Comparison of ENCODE assay signal across 8 cellular contexts in genomic region chr13:99657848-99658265, GRCh38. TPM values are rescaled to one million over a fixed set of nuclear protein-coding genes. Genes with fewer than 3 reads are reported as not detected.
DNase-seq lines count a peak whose midpoint lies in the region; ATAC-seq and TF ChIP-seq lines count a peak whose summit lies in the region.

No MANE protein-coding gene starts in this region.

- dilution Hi-C loops in mammary epithelial cell (cut with HindIII; ENCODE audit: low sequenced_read_pairs): no loop called here

- H3K9me3 ChIP-seq in mammary epithelial cell (replicated peaks; ENCODE audit: insufficient read depth, low read length): no peaks in the 10 kb centered on the region

- intact Hi-C loops in mammary epithelial cell (cut with micrococcal nuclease): loop anchor here (5.0 kb wide), 4 partner anchors 324 to 1444 kb away; partner anchors contain the start of genes PCCA and ZIC2

- no peaks in the 10 kb centered on the region; the same call in none of the 2 replicates for H3K27me3 ChIP-seq in BJ (ENCODE audit: control insufficient read depth, insufficient read depth, low read length)
- H3K27me3 ChIP-seq in mammary epithelial cell (ENCODE audit: insufficient read depth, low read length): no peaks in the 10 kb centered on the region
- no peaks in the 10 kb centered on the region for H3K27me3 ChIP-seq in layer of hippocampus (ENCODE audit: control insufficient read depth, insufficient read depth, low read length)

- no peak overlapping the region for H3K27ac ChIP-seq in mammary epithelial cell (ENCODE audit: insufficient read depth, low read depth, low read length)
- H3K27ac ChIP-seq in layer of hippocampus (ENCODE audit: low read depth, low read length): peak overlapping the region; percentile 75

- H3K79me2 ChIP-seq in mammary epithelial cell (ENCODE audit: insufficient read depth, low read length): no peaks in the 10 kb centered on the region

- POLR2A ChIA-PET in BJ (lab: Charles Lee): no interaction called here

- WGBS in mammary epithelial cell (ENCODE audit: low coverage, missing lambda C conversion rate): 43% methylated on average over 3 of the region's 30 CpGs

- H4K20me1 ChIP-seq in mammary epithelial cell (ENCODE audit: insufficient read depth, low read length): no peaks in the 10 kb centered on the region

- peak overlapping the region; percentile 98 for H3K4me2 ChIP-seq in mammary epithelial cell (ENCODE audit: insufficient read depth, low read depth, low read length)

- no TSS peak for BruUV-seq in mammary epithelial cell (replicated peaks; lab: Mats Ljungman, UMichigan)

- H3K4me3 ChIP-seq in BJ (ENCODE audit: low read depth, low read length) (peak overlapping the region; percentile 6; the same call in 1 of the 2 replicates), mammary epithelial cell (replicated peaks in 1 of 3; ENCODE audit: insufficient read depth in 1 of 3, low read depth in 2 of 3, low read length in 3 of 3) (peak overlapping the region; percentile 34 to 44 (median 43))

- DNase-seq in BJ (ENCODE audit: low read depth) (no peak), mammary epithelial cell (no peak), retina (no peak)
- peak; percentile 49 for DNase-seq in stimulated activated CD8-positive, alpha-beta memory T cell treated with anti-CD3 and anti-CD28 coated beads, Interleukin-4, amount 100 ng/mL, for 48 hours

- CTCF ChIA-PET in BJ (lab: Yijun Ruan, JAX): interaction anchor here (0.7 to 4.1 kb wide), 6 partner anchors 13 to 1442 kb away, joined by 3 to 27 read pairs (median 4); no protein-coding TSS in a partner anchor
- CTCF ChIA-PET in mammary epithelial cell (lab: Charles Lee; ENCODE audit: low non-redundant PET): no interaction called here

- H2AFZ ChIP-seq in mammary epithelial cell (ENCODE audit: low read depth, low read length): peak overlapping the region; percentile 95

- peak; percentile 19 for ATAC-seq in GM21619 (IDR thresholded peaks at IDR 0.05; ENCODE audit: unreplicated experiment)
- peak; percentile 35 for ATAC-seq in SK-N-SH treated with all-trans-retinoic acid at 6 μM for 48 hours
- no peak for ATAC-seq in HG03565 (IDR thresholded peaks at IDR 0.05; ENCODE audit: unreplicated experiment)

- H3K9ac ChIP-seq in mammary epithelial cell (ENCODE audit: insufficient read depth, low read length): no peak overlapping the region

- H3K4me1 ChIP-seq in mammary epithelial cell (ENCODE audit: insufficient read depth, low read length): peaks cover 18% of the 10 kb centered on the region

- TF ChIP-seq CTCF in BJ (IDR thresholded peaks at IDR 0.05; ENCODE audit: insufficient read depth, low read depth, low read length): 0 out of 2 replicates have a peak, but pooled peaks have one; percentile 5
- TF ChIP-seq CTCF in mammary epithelial cell (conservative IDR thresholded peaks at IDR 0.05 in 1 of 2, IDR thresholded peaks at IDR 0.05 in 1 of 2; ENCODE audit: extremely low read depth in 1 of 2, insufficient read depth in 1 of 2, low read depth in 1 of 2, low read length in 2 of 2): peak in 1 of 2 donors; percentile 15

- in situ Hi-C loops in mammary epithelial cell (cut with MboI; ENCODE audit: low sequenced_read_pairs in 2 of 2): loop anchor here in 1 of 2 donors (25.0 kb wide), 2 partner anchors 579 to 854 kb away; no protein-coding TSS in a partner anchor

- H3K36me3 ChIP-seq in BJ (ENCODE audit: control insufficient read depth, insufficient read depth, low read length) (no peaks in the 10 kb centered on the region), mammary epithelial cell (ENCODE audit: insufficient read depth, low read length) (no peaks in the 10 kb centered on the region)

TF ChIP-seq in SK-N-SH treated with all-trans-retinoic acid at 6 μM for 48 hours, 23 proteins besides CTCF, POLR2A, EP300 and RAD21:
- TF ChIP-seq PPARA (CRISPR knock-in tag; IDR thresholded peaks at IDR 0.05; ENCODE audit: borderline replicate concordance) (no peak), ZFP30 (CRISPR knock-in tag; IDR thresholded peaks at IDR 0.05) (no peak), TOX (CRISPR knock-in tag; IDR thresholded peaks at IDR 0.05; ENCODE audit: borderline replicate concordance) (no peak), OSR1 (CRISPR knock-in tag; IDR thresholded peaks at IDR 0.05) (no peak)

RNA-seq across cellular contexts. Expression of gene CLYBL, which starts 51.4 kb away (rescaled TPM):
- polyA plus RNA-seq in BJ (2011; rRNA removed) (0.78 and 1.2 TPM in 2 replicates), mammary epithelial cell (1.3 TPM)
- 0.47 and 0.57 TPM in 2 replicates for polyA minus RNA-seq in BJ (2011; rRNA and poly(A)+ RNA removed)
- total RNA-seq in mammary epithelial cell: 1 to 10 TPM; 2.8 to 3.5 TPM
- not detected for polyA minus RNA-seq in mammary epithelial cell
